ENCODE assay signal across 10 cellular contexts in the genomic region with DNA sequence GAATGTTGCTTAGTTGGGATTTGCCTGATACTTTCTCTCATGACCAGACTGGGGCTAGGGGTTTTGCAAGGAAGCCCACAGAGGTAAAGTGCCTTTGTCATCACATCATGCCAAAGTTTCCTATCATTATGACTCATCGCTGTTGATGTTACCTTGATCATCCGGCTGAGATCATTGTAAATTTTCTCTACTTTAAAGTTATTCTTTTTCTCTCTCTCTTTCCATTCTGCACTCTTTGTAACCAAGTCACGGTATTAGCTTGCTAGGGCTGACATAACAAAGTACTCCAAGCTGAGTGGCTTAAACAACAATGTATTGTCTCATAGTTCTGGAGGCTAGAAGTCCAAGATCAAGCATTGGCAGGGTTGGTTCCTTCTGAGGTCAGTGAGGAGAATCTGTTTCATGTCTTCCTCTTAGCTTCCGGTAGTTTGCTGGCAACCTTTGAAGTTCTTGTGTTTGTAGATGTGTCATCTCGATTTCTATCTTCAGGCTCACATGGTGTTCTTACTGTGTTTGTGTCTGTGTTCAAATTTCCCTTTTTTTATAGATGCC.
A peak's percentile ranks its signal among the peaks of the same experiment; 100 is the strongest.
DNase-seq lines count a peak whose midpoint lies in the region; ATAC-seq and TF ChIP-seq lines count a peak whose summit lies in the region.
"Had no signal": no experiment of that assay in that cellular context is flagged by ENCODE, and none has a peak within 500 bp of the region (broad histone marks: within the 10 kb centered on the region; RNA-seq: fewer than 3 reads in every experiment).

No MANE protein-coding gene starts in this region.

- no peak overlapping the region for H3K27ac Mint-ChIP-seq in progenitor cell of endocrine pancreas

- WGBS in upper lobe of left lung, 2 donors = 74 to 76% methylated on average over 5 of the region's 5 CpGs

- no peaks in the 10 kb centered on the region for H3K9me3 Mint-ChIP-seq in progenitor cell of endocrine pancreas (ENCODE audit: low read depth)

- H3K4me1 ChIP-seq in foreskin keratinocyte (peaks cover 29% of the 10 kb centered on the region), upper lobe of left lung (no peaks in the 10 kb centered on the region)
- H3K4me1 ChIP-seq: BE2C, psoas muscle had no signal

- peaks cover 2% of the 10 kb centered on the region for H3K4me1 Mint-ChIP-seq in progenitor cell of endocrine pancreas (ENCODE audit: low read depth)

- H3K36me3 ChIP-seq in upper lobe of left lung = no peaks in the 10 kb centered on the region
- H3K36me3 ChIP-seq: BE2C had no signal

- intact Hi-C loops in posterior cingulate gyrus (cut with DNase I) = loop anchor here (10.0 kb wide), 1 partner anchor 850 kb away; a partner anchor contains a TSS

- DNase-seq in Caki2 (ENCODE audit: low read depth) = peak; percentile 10
- peak; percentile 3 to 12 for DNase-seq in activated CD4-positive, alpha-beta T cell treated with anti-CD3 and anti-CD28 coated beads, Interleukin-2, amount 50 U/mL, for 4 hours
- DNase-seq in foreskin keratinocyte = peak; percentile 36 to 61
- no peak for DNase-seq in upper lobe of left lung
- no peak for DNase-seq in posterior cingulate gyrus
- DNase-seq in progenitor cell of endocrine pancreas (ENCODE audit: low spot score, unreplicated experiment) = no peak
- no peak for DNase-seq in DMS 273 (lab: John Stamatoyannopoulos, UW; ENCODE audit: unreplicated experiment)
- DNase-seq: BE2C, psoas muscle had no signal

- ATAC-seq in HG02885 (IDR thresholded peaks at IDR 0.05; ENCODE audit: poor library complexity, unreplicated experiment) (peak; percentile 64), foreskin keratinocyte (peak; percentile 31), upper lobe of left lung (ENCODE audit: low FRiP score in 2 of 2) (no peak)
- ATAC-seq: psoas muscle had no signal

- TF ChIP-seq POLR2A in upper lobe of left lung (IDR thresholded peaks at IDR 0.05) = no peak

- H3K9me3 ChIP-seq in upper lobe of left lung = no peaks in the 10 kb centered on the region
- H3K9me3 ChIP-seq: BE2C, psoas muscle had no signal

- in situ Hi-C loops in Caki2 (cut with HindIII; ENCODE audit: low pct_unique_long_range_greater_than_20kb, low sequenced_read_pairs) = no loop called here

- no peak overlapping the region for H3K4me3 ChIP-seq in upper lobe of left lung
- H3K4me3 ChIP-seq: psoas muscle had no signal

- H3K27ac ChIP-seq in foreskin keratinocyte = no peak overlapping the region
- H3K27ac ChIP-seq in upper lobe of left lung = no peak overlapping the region
- H3K27ac ChIP-seq: psoas muscle had no signal

- no peak overlapping the region for H3K4me3 Mint-ChIP-seq in progenitor cell of endocrine pancreas (ENCODE audit: low read depth)

- H3K36me3 Mint-ChIP-seq in progenitor cell of endocrine pancreas (ENCODE audit: insufficient read depth) = no peaks in the 10 kb centered on the region

- H3K27me3 ChIP-seq in foreskin keratinocyte (no peaks in the 10 kb centered on the region), upper lobe of left lung (no peaks in the 10 kb centered on the region)
- H3K27me3 ChIP-seq: BE2C had no signal

- TF ChIP-seq CTCF in foreskin keratinocyte (conservative IDR thresholded peaks at IDR 0.05) (no peak), upper lobe of left lung (IDR thresholded peaks at IDR 0.05) (no peak), progenitor cell of endocrine pancreas (IDR thresholded peaks at IDR 0.05; ENCODE audit: unreplicated experiment) (no peak)

- no peak for TF ChIP-seq EP300 in upper lobe of left lung (IDR thresholded peaks at IDR 0.05)

- no peaks in the 10 kb centered on the region for H3K27me3 Mint-ChIP-seq in progenitor cell of endocrine pancreas

Comparison
In these comparisons a context has a peak if more than half of its experiments do, and no peak if none do; other contexts are left out.
1. DNase-seq: peak in Caki2 (single experiment), activated CD4-positive, alpha-beta T cell treated with anti-CD3 and anti-CD28 coated beads, Interleukin-2, amount 50 U/mL, for 4 hours (2 of 2) and foreskin keratinocyte (2 of 2); none in upper lobe of left lung (0 of 2), posterior cingulate gyrus (0 of 10), progenitor cell of endocrine pancreas (single experiment) and DMS 273 (single experiment).
2. ATAC-seq: peak in HG02885 (single experiment) and foreskin keratinocyte (single experiment); none in upper lobe of left lung (0 of 2).